ENCODE assay signal across 11 cellular contexts in the genomic region with DNA sequence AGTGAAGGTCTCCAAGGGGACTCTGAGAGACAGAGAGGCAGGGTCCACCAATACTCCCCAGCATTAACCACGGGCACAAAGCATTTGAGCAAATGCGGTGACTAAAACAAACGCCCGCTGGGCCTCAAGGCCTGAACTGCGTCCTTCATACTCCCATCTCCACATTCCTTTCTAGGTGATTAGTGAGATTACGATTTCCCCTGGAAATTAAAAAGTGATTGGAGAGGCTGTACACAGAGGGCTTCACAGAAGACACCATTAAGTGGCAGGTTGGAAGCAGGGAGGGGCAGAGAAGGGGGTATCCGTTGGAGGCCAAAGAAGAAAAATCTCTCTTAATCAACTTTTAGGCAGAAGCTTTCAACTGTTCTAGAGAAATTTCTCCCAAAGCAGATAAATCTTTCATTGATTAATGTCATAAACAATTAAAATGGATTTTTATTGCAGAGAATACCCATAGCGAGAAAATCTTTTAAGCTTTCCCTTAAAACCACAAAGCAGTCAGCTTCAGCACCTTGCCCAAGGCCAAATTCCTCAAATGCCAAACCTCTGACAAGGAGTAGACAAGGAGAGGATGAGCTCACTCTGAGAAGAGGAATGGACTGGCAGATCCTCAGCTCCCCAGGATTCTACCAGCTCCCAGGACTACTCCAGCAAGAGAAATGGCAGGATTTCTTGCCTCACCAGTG. TPM values are rescaled to one million over a fixed set of nuclear protein-coding genes. Genes with fewer than 3 reads are reported as not detected.
A peak's percentile ranks its signal among the peaks of the same experiment; 100 is the strongest.
DNase-seq lines count a peak whose midpoint lies in the region; ATAC-seq and TF ChIP-seq lines count a peak whose summit lies in the region.
"Had no signal": no experiment of that assay in that cellular context is flagged by ENCODE, and none has a peak within 500 bp of the region (broad histone marks: within the 10 kb centered on the region; RNA-seq: fewer than 3 reads in every experiment).

No MANE protein-coding gene starts in this region.

- H3K36me3 ChIP-seq in GM23338 (ENCODE audit: insufficient read depth) (no peaks in the 10 kb centered on the region), fibroblast of lung (ENCODE audit: control insufficient read depth, insufficient read depth, low read length) (no peaks in the 10 kb centered on the region)

- H3F3A ChIP-seq in GM23338 (replicated peaks; ENCODE audit: low read depth), result no peaks in the 10 kb centered on the region

- H3K27ac Mint-ChIP-seq in GM23338 (peak overlapping the region; percentile 84), osteocyte (ENCODE audit: unreplicated experiment) (no peak overlapping the region)
- H3K27ac Mint-ChIP-seq in activated CD4-positive, alpha-beta T cell treated with anti-CD3 and anti-CD28 coated beads, Interleukin-2, amount 10 ng/mL, durations not matched to agents 24 days and 14 days, result no peak overlapping the region

- peaks cover 4% of the 10 kb centered on the region; the same call in 1 of the 2 replicates for H4K20me1 ChIP-seq in GM23338 (replicated peaks; ENCODE audit: insufficient read depth)
- no peaks in the 10 kb centered on the region for H4K20me1 ChIP-seq in fibroblast of lung (ENCODE audit: control insufficient read depth, extremely low read depth, insufficient read depth, low read length)

- H3K9me3 Mint-ChIP-seq in GM23338 (no peaks in the 10 kb centered on the region), osteocyte (ENCODE audit: unreplicated experiment) (no peaks in the 10 kb centered on the region)
- H3K9me3 Mint-ChIP-seq in activated CD4-positive, alpha-beta T cell treated with anti-CD3 and anti-CD28 coated beads, Interleukin-2, amount 10 ng/mL, durations not matched to agents 24 days and 14 days, result peaks cover 8% of the 10 kb centered on the region

- H3K4me3 ChIP-seq in GM23338, result no peak overlapping the region; the same call in 1 of the 2 replicates
- H3K4me3 ChIP-seq in fibroblast of lung (replicated peaks in 1 of 4; ENCODE audit: control extremely low read depth in 1 of 4, insufficient read depth in 1 of 4, low read depth in 3 of 4, low read length in 4 of 4), result no peak overlapping the region

- peaks cover 47% of the 10 kb centered on the region for H3K4me1 Mint-ChIP-seq in GM23338
- peaks cover 44% of the 10 kb centered on the region for H3K4me1 Mint-ChIP-seq in osteocyte (ENCODE audit: unreplicated experiment)
- peaks cover 20% of the 10 kb centered on the region for H3K4me1 Mint-ChIP-seq in activated CD4-positive, alpha-beta T cell treated with anti-CD3 and anti-CD28 coated beads, Interleukin-2, amount 10 ng/mL, durations not matched to agents 24 days and 14 days

- H3K4me1 ChIP-seq in GM23338 (ENCODE audit: insufficient read depth) (peaks cover 22% of the 10 kb centered on the region), fibroblast of lung (ENCODE audit: control insufficient read depth, extremely low read depth, insufficient read depth, low read length) (peaks cover 27% of the 10 kb centered on the region)

- H3K27me3 Mint-ChIP-seq in GM23338 (ENCODE audit: insufficient read depth, low read depth, poor library complexity) (peaks cover 1% of the 10 kb centered on the region), osteocyte (ENCODE audit: unreplicated experiment) (no peaks in the 10 kb centered on the region)
- no peaks in the 10 kb centered on the region for H3K27me3 Mint-ChIP-seq in activated CD4-positive, alpha-beta T cell treated with anti-CD3 and anti-CD28 coated beads, Interleukin-2, amount 10 ng/mL, durations not matched to agents 24 days and 14 days

- H3K27ac ChIP-seq in GM23338 (ENCODE audit: low read depth) (peak overlapping the region; percentile 77), fibroblast of lung (ENCODE audit: insufficient read depth, low read length) (no peak overlapping the region)

- no peaks in the 10 kb centered on the region; the same call in 2 of the 3 replicates for H3K36me3 Mint-ChIP-seq in GM23338 (ENCODE audit: low read depth)
- no peaks in the 10 kb centered on the region for H3K36me3 Mint-ChIP-seq in osteocyte (ENCODE audit: unreplicated experiment)
- H3K36me3 Mint-ChIP-seq in activated CD4-positive, alpha-beta T cell treated with anti-CD3 and anti-CD28 coated beads, Interleukin-2, amount 10 ng/mL, durations not matched to agents 24 days and 14 days (ENCODE audit: low read depth), result peaks cover 13% of the 10 kb centered on the region

- H3K9me3 ChIP-seq in fibroblast of lung (ENCODE audit: control insufficient read depth, insufficient read depth, low read depth, low read length), result no peaks in the 10 kb centered on the region

- peak; percentile 96 for ATAC-seq in GM23338

- no peak for TF ChIP-seq CTCF in GM23338 (conservative IDR thresholded peaks at IDR 0.05; ENCODE audit: low read depth in 2 of 2)
- TF ChIP-seq CTCF in fibroblast of lung (conservative IDR thresholded peaks at IDR 0.05 in 1 of 2, IDR thresholded peaks at IDR 0.05 in 1 of 2; ENCODE audit: low read depth in 1 of 2, low read length in 2 of 2), result no peak
- no peak for TF ChIP-seq CTCF in osteocyte (IDR thresholded peaks at IDR 0.05)

- DNase-seq in GM23338 (ENCODE audit: low spot score) (peak; percentile 95), RKO (ENCODE audit: low spot score) (peak; percentile 49), fibroblast of lung (ENCODE audit: low read depth in 2 of 2) (peak; percentile 71 to 99), osteocyte (ENCODE audit: extremely low spot score, unreplicated experiment) (peak; percentile 87), NCI-H510A (lab: John Stamatoyannopoulos, UW) (no peak)
- DNase-seq in activated CD4-positive, alpha-beta T cell treated with anti-CD3 and anti-CD28 coated beads, Interleukin-2, amount 10 ng/mL, durations not matched to agents 24 days and 14 days, result no peak
- DNase-seq in stimulated activated CD4-positive, alpha-beta T cell treated with anti-CD3 and anti-CD28 coated beads, Interleukin-1b, Interleukin-23, amount 100 ng/mL, for 48 hours, result no peak
- no peak for DNase-seq in activated naive CD4-positive, alpha-beta T cell (lab: John Stamatoyannopoulos, UW)
- DNase-seq: activated naive CD4-positive, alpha-beta T cell treated with anti-CD3 and anti-CD28 coated beads, Interleukin-2, amount 50 U/mL, for 16 hours; midbrain; stimulated activated CD8-positive, alpha-beta memory T cell treated with anti-CD3 and anti-CD28 coated beads, Interleukin-4, amount 100 ng/mL, for 48 hours had no signal

- intact Hi-C loops in activated CD4-positive, alpha-beta T cell treated with anti-CD3 and anti-CD28 coated beads, Interleukin-2, amount 10 ng/mL, durations not matched to agents 24 days and 14 days (cut with micrococcal nuclease), result no loop called here

- 0 out of 2 replicates have a peak, but pooled peaks cover 4% of the 10 kb centered on the region for H3K9me2 ChIP-seq in GM23338 (ENCODE audit: insufficient read depth)

- H3K79me2 ChIP-seq in GM23338 (replicated peaks; ENCODE audit: insufficient read depth) (peaks cover 50% of the 10 kb centered on the region), fibroblast of lung (ENCODE audit: control insufficient read depth, insufficient read depth, low read length) (peaks cover 25% of the 10 kb centered on the region)

- H3K9ac ChIP-seq in fibroblast of lung (ENCODE audit: insufficient read depth, low read length), result no peak overlapping the region

- H2AFZ ChIP-seq in GM23338 (no peak overlapping the region), fibroblast of lung (ENCODE audit: low read length) (no peak overlapping the region)

- H3K4me2 ChIP-seq in GM23338 (peak overlapping the region; percentile 6; the same call in 1 of the 2 replicates), fibroblast of lung (ENCODE audit: extremely low read depth, insufficient read depth, low read length) (peak overlapping the region; percentile 40)

- H3K27me3 ChIP-seq in GM23338 (ENCODE audit: insufficient read depth) (no peaks in the 10 kb centered on the region), fibroblast of lung (ENCODE audit: control insufficient read depth, insufficient read depth, low read length) (no peaks in the 10 kb centered on the region)

- H3K4me3 Mint-ChIP-seq in GM23338, result no peak overlapping the region
- H3K4me3 Mint-ChIP-seq in osteocyte (ENCODE audit: unreplicated experiment), result peak overlapping the region; percentile 55
- H3K4me3 Mint-ChIP-seq in activated CD4-positive, alpha-beta T cell treated with anti-CD3 and anti-CD28 coated beads, Interleukin-2, amount 10 ng/mL, durations not matched to agents 24 days and 14 days, result no peak overlapping the region

TF ChIP-seq in GM23338, 12 proteins besides CTCF, POLR2A, EP300 and RAD21 (continues in another document):
- peak; percentile 30; the same call in 1 of the 2 replicates for TF ChIP-seq CREB1 (CRISPR knock-in tag; IDR thresholded peaks at IDR 0.05; ENCODE audit: low read depth)
- TF ChIP-seq ETS1 (IDR thresholded peaks at IDR 0.05), result no peak
- no peak for TF ChIP-seq STAT1 (IDR thresholded peaks at IDR 0.05; ENCODE audit: unreplicated experiment)

RNA-seq across cellular contexts. Expression of gene MB21D2, which starts 38.2 kb away (rescaled TPM):
- 34.1 and 35.9 TPM in 2 replicates for total RNA-seq in GM23338 (2014; rRNA removed; shearing (Covaris generic))
- polyA plus RNA-seq in GM23338 (2016; fragmentation: Nextera tagmentation; extraction: Ambion mirVana), result 8.1 and 8.6 TPM in 2 replicates
- total RNA-seq in fibroblast of lung, result 3.5 and 3.6 TPM in 2 replicates
- polyA plus RNA-seq in fibroblast of lung, result 11.2 and 11.4 TPM in 2 replicates
- 7.5 and 8.7 TPM in 2 replicates for polyA plus RNA-seq in fibroblast of lung (2012)
- 23.7 and 26.6 TPM in 2 replicates for polyA minus RNA-seq in fibroblast of lung (ENCODE audit: low replicate concordance)
- 5.3 and 5.5 TPM in 2 replicates for total RNA-seq in osteocyte
- total RNA-seq in activated CD4-positive, alpha-beta T cell treated with anti-CD3 and anti-CD28 coated beads, Interleukin-2, amount 10 ng/mL, durations not matched to agents 24 days and 14 days, result 8.6 and 9.4 TPM in 2 replicates

Comparison
In these comparisons a context has a peak if more than half of its experiments do, and no peak if none do; other contexts are left out.
1. DNase-seq: peak in GM23338 (single experiment), RKO (single experiment), fibroblast of lung (2 of 2) and osteocyte (single experiment); none in NCI-H510A (single experiment), activated CD4-positive, alpha-beta T cell treated with anti-CD3 and anti-CD28 coated beads, Interleukin-2, amount 10 ng/mL, durations not matched to agents 24 days and 14 days (single experiment), stimulated activated CD4-positive, alpha-beta T cell treated with anti-CD3 and anti-CD28 coated beads, Interleukin-1b, Interleukin-23, amount 100 ng/mL, for 48 hours (single experiment) and activated naive CD4-positive, alpha-beta T cell (0 of 4).